8 cellular contexts compared by ENCODE assay signal in the genomic region with DNA sequence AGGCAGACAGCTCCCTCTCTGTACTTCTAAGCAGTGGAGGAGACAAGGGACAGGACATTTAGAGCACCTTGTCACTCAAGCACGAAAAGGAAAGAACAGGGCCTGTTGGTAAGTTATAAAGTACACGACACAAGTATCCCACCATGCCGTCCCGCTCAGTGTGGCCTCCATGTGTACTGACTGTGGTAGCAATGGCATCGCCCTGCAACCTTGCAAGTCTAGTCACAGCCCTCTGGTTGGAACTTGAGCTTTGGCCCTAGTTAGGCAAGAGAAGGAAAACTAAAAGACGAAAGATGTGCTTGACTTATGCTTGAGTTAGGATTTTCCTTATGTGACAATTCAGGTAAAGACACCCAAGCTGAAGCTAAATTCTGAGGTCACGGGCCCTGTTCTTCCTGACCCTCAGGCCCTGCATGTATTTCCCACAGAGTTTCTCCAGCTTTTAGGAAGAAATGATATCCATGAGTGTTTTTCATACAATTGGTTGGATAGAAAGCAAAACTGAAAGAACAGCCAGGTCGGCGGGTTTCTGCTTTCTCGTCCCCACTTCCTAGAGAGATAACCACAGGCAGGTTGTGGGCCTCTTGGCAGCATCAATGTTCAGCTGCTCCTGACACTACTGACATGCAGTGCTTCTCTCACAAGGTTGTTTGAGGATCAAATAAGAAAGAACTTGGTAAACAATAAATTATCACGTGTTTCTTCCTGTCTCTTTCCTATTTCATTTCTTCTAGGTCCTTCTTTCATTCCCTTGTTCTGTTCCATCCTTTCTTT.
DNase-seq lines count a peak whose midpoint lies in the region; ATAC-seq and TF ChIP-seq lines count a peak whose summit lies in the region.

No MANE protein-coding gene starts in this region.

- H3K27ac Mint-ChIP-seq in T-helper 17 cell = peak overlapping the region; percentile 65
- no peak overlapping the region for H3K27ac Mint-ChIP-seq in Caco-2 (ENCODE audit: unreplicated experiment)

- intact Hi-C loops in uterus (cut with DNase I; ENCODE audit: low total_unique reads) = no loop called here
- intact Hi-C loops in esophagus squamous epithelium (cut with DNase I) = no loop called here
- intact Hi-C loops in heart right ventricle (cut with DNase I) = no loop called here
- intact Hi-C loops in Caco-2 (cut with micrococcal nuclease; ENCODE audit: unreplicated experiment) = no loop called here

- H3K36me3 ChIP-seq in uterus = no peaks in the 10 kb centered on the region
- no peaks in the 10 kb centered on the region for H3K36me3 ChIP-seq in esophagus squamous epithelium
- no peaks in the 10 kb centered on the region for H3K36me3 ChIP-seq in heart right ventricle
- H3K36me3 ChIP-seq in Caco-2 (ENCODE audit: control insufficient read depth, insufficient read depth, low read length) = no peaks in the 10 kb centered on the region

- H3K36me3 Mint-ChIP-seq in T-helper 17 cell (ENCODE audit: low read depth) (peaks cover 2% of the 10 kb centered on the region), Caco-2 (ENCODE audit: insufficient read depth, unreplicated experiment) (peaks cover 6% of the 10 kb centered on the region)

- H3K9me3 ChIP-seq in T-helper 17 cell (ENCODE audit: control insufficient read depth, low read length, poor library complexity, severe bottlenecking) (no peaks in the 10 kb centered on the region), uterus (no peaks in the 10 kb centered on the region), esophagus squamous epithelium (no peaks in the 10 kb centered on the region), heart right ventricle (no peaks in the 10 kb centered on the region), Caco-2 (no peaks in the 10 kb centered on the region)

- BruUV-seq in Caco-2 (replicated peaks; lab: Mats Ljungman, UMichigan) = no TSS peak

- H3K4me3 ChIP-seq in uterus (no peak overlapping the region), esophagus squamous epithelium (no peak overlapping the region), heart right ventricle (no peak overlapping the region), Caco-2 (ENCODE audit: low read depth, low read length) (no peak overlapping the region)

- peak in 1 of 3 donors; percentile 10 for DNase-seq in T-helper 17 cell
- peak; percentile 7 to 10 for DNase-seq in stimulated activated CD4-positive, alpha-beta T cell treated with anti-CD3 and anti-CD28 coated beads, Interleukin-15, amount 100 ng/mL, for 48 hours (ENCODE audit: low read depth in 2 of 2)
- DNase-seq in uterus = no peak
- no peak for DNase-seq in esophagus squamous epithelium (lab: John Stamatoyannopoulos, UW)
- DNase-seq in heart right ventricle = no peak
- DNase-seq in Caco-2 = no peak

- CTCF ChIA-PET in Caco-2 (lab: Charles Lee) = no interaction called here

- POLR2A ChIA-PET in Caco-2 (lab: Charles Lee) = no interaction called here

- H3K27ac ChIP-seq in uterus = no peak overlapping the region
- no peak overlapping the region for H3K27ac ChIP-seq in esophagus squamous epithelium
- no peak overlapping the region for H3K27ac ChIP-seq in heart right ventricle

- H3K9me3 Mint-ChIP-seq in Caco-2 (ENCODE audit: unreplicated experiment) = peaks cover 10% of the 10 kb centered on the region

- H3K27me3 Mint-ChIP-seq in T-helper 17 cell (no peaks in the 10 kb centered on the region), Caco-2 (ENCODE audit: insufficient read depth, unreplicated experiment) (no peaks in the 10 kb centered on the region)

- peak overlapping the region; percentile 15 for H3K4me3 Mint-ChIP-seq in T-helper 17 cell
- H3K4me3 Mint-ChIP-seq in Caco-2 (ENCODE audit: unreplicated experiment) = no peak overlapping the region

- H3K27me3 ChIP-seq in uterus (no peaks in the 10 kb centered on the region), esophagus squamous epithelium (no peaks in the 10 kb centered on the region), heart right ventricle (peaks cover 0 to 10% (median 0%) of the 10 kb centered on the region in 7 donors), Caco-2 (replicated peaks; ENCODE audit: control insufficient read depth, insufficient read depth, low read length) (no peaks in the 10 kb centered on the region)

- H3K4me1 ChIP-seq in uterus = no peaks in the 10 kb centered on the region
- no peaks in the 10 kb centered on the region for H3K4me1 ChIP-seq in esophagus squamous epithelium
- no peaks in the 10 kb centered on the region for H3K4me1 ChIP-seq in heart right ventricle
- H3K4me1 ChIP-seq in Caco-2 = 0 out of 2 replicates have a peak, but pooled peaks cover 6% of the 10 kb centered on the region

- WGBS in esophagus squamous epithelium, 2 donors = 62 to 71% methylated on average over 7 to 8 of the region's 11 CpGs
- WGBS in heart right ventricle, 2 donors = 83% methylated on average over 11 of the region's 11 CpGs

- no peak for TF ChIP-seq POLR2A in uterus (IDR thresholded peaks at IDR 0.05)
- no peak for TF ChIP-seq POLR2A in esophagus squamous epithelium (IDR thresholded peaks at IDR 0.05)

- peak; percentile 78 for ATAC-seq in GM19023 (IDR thresholded peaks at IDR 0.05; ENCODE audit: unreplicated experiment)
- ATAC-seq in HG02884 (IDR thresholded peaks at IDR 0.05; ENCODE audit: unreplicated experiment) = peak; percentile 93
- peak; percentile 83 for ATAC-seq in T-helper 17 cell
- ATAC-seq in heart right ventricle = no peak

- peaks cover 19% of the 10 kb centered on the region for H3K4me1 Mint-ChIP-seq in T-helper 17 cell
- peaks cover 7% of the 10 kb centered on the region for H3K4me1 Mint-ChIP-seq in Caco-2 (ENCODE audit: low read depth, unreplicated experiment)

- TF ChIP-seq CTCF in uterus (IDR thresholded peaks at IDR 0.05) (no peak), esophagus squamous epithelium (IDR thresholded peaks at IDR 0.05) (no peak), heart right ventricle (IDR thresholded peaks at IDR 0.05) (no peak), Caco-2 (IDR thresholded peaks at IDR 0.05; ENCODE audit: insufficient read depth in 1 of 2, low read depth in 1 of 2, low read length in 1 of 2, severe bottlenecking in 1 of 2, unreplicated experiment in 1 of 2) (no peak)

Comparison
In these comparisons a context has a peak if more than half of its experiments do, and no peak if none do; other contexts are left out.
1. ATAC-seq: peak in GM19023 (single experiment), HG02884 (single experiment) and T-helper 17 cell (single experiment); none in heart right ventricle (0 of 8).
2. DNase-seq: peak in stimulated activated CD4-positive, alpha-beta T cell treated with anti-CD3 and anti-CD28 coated beads, Interleukin-15, amount 100 ng/mL, for 48 hours (2 of 2); none in uterus (0 of 2), esophagus squamous epithelium (single experiment), heart right ventricle (0 of 2) and Caco-2 (0 of 2).